In the genomic region with DNA sequence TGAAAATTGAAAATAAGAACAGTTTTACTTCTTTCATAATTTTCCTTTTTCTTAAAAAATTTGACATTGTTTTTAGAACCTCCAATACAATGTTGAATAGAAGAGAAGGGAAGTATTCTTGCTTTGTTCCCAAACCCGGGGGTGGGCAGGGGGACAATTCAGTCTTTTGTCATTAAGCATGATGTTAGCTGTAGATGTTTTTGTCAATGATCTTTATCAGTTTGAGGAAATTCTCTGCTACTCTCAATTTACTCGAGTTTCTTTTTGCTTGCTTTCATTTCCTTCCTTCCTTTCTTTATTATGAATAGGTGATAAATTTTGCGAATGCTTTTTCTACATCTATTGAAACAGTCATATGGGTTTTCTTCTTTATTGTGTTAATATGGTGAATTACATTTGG, we compare ENCODE assay signal across 9 cellular contexts.
"Had no signal": no experiment of that assay in that cellular context is flagged by ENCODE, and none has a peak within 500 bp of the region (broad histone marks: within the 10 kb centered on the region; RNA-seq: fewer than 3 reads in every experiment).

No MANE protein-coding gene starts in this region.

- H3K4me3 Mint-ChIP-seq: GM23338, H9 had no signal

- H3K4me1 Mint-ChIP-seq: GM23338 had no signal

- H3K27ac Mint-ChIP-seq: GM23338, H9 had no signal

- H3K4me2 ChIP-seq: GM23338 had no signal

- ATAC-seq: GM23338, K562 had no signal

- H2AFZ ChIP-seq: GM23338 had no signal

- DNase-seq: H9, HCEC 1CT, IMR-90, KG1 had no signal

- H3K4me3 ChIP-seq: GM23338, K562 had no signal

- FAIRE-seq: H1, H54, HTR-8/SVneo, K562 had no signal
